32 cellular contexts compared by ENCODE assay signal in genomic region chr3:173796865-173797264, GRCh38.
"Had no signal": no experiment of that assay in that cellular context is flagged by ENCODE, and none has a peak within 500 bp of the region (broad histone marks: within the 10 kb centered on the region; RNA-seq: fewer than 3 reads in every experiment).

No MANE protein-coding gene starts in this region.

- H2AFZ ChIP-seq: hepatocyte had no signal

- H3K4me1 ChIP-seq: ascending aorta, spleen, uterus had no signal

- H3K9me3 Mint-ChIP-seq: activated CD4-positive, alpha-beta T cell treated with anti-CD3 and anti-CD28 coated beads, Interleukin-2, amount 10 ng/mL, durations not matched to agents 24 days and 14 days; activated naive CD4-positive, alpha-beta T cell treated with anti-CD3 and anti-CD28 coated beads, Interleukin-2, amount 10 ng/mL, durations not matched to agents 7 days and 5 days; activated naive CD8-positive, alpha-beta T cell treated with anti-CD3 and anti-CD28 coated beads, Interleukin-2, amount 10 ng/mL, durations not matched to agents 7 days and 5 days; activated T-helper 1 cell treated with anti-CD3 and anti-CD28 coated beads, Interleukin-12 subunit alpha, Interleukin-12 subunit beta, Interleukin-2, Interleukin-4 antibody, amounts not matched to agents 30 ng/mL and 10 ng/mL and 1 ng/mL, durations not matched to agents 14 hours and 24 hours and 36 hours; neural crest cell; type B pancreatic cell had no signal

- DNase-seq: activated CD4-positive, alpha-beta memory T cell treated with anti-CD3 and anti-CD28 coated beads for 36 hours; activated CD4-positive, alpha-beta T cell treated with anti-CD3 and anti-CD28 coated beads, Interleukin-2, amount 10 ng/mL, durations not matched to agents 24 days and 14 days; activated CD4-positive, CD25-positive, alpha-beta regulatory T cell treated with anti-CD3 and anti-CD28 coated beads, Interleukin-2, amount 50 U/mL, for 72 hours; activated CD8-positive, alpha-beta memory T cell treated with anti-CD3 and anti-CD28 coated beads, Interleukin-2, amount 50 U/mL, for 4 hours; activated effector memory CD4-positive, alpha-beta T cell treated with anti-CD3 and anti-CD28 coated beads, Interleukin-2, amount 50 U/mL, for 16 hours; activated naive CD4-positive, alpha-beta T cell treated with anti-CD3 and anti-CD28 coated beads, Interleukin-2, amount 10 ng/mL, durations not matched to agents 7 days and 5 days; activated naive CD8-positive, alpha-beta T cell treated with anti-CD3 and anti-CD28 coated beads, Interleukin-2, amount 10 ng/mL, durations not matched to agents 7 days and 5 days; activated T-cell treated with anti-CD3 and anti-CD28 coated beads, Interleukin-2, amount 50 U/mL, for 1 hour; brain microvascular endothelial cell; caudate nucleus; cortex of kidney; effector memory CD8-positive, alpha-beta T cell; foreskin melanocyte; left cardiac atrium; mammary epithelial cell; midbrain; naive thymus-derived CD4-positive, alpha-beta T cell; occipital lobe; right cardiac atrium; spleen; T-helper 17 cell; T1000; uterus; WERI-Rb-1 had no signal

- H3K36me3 ChIP-seq: ascending aorta, brain microvascular endothelial cell, spleen, thoracic aorta, uterus, WERI-Rb-1 had no signal

- H3K4me3 Mint-ChIP-seq: activated CD4-positive, alpha-beta memory T cell treated with anti-CD3 and anti-CD28 coated beads for 36 hours; activated CD4-positive, alpha-beta T cell treated with anti-CD3 and anti-CD28 coated beads, Interleukin-2, amount 10 ng/mL, durations not matched to agents 24 days and 14 days; activated naive CD4-positive, alpha-beta T cell treated with anti-CD3 and anti-CD28 coated beads, Interleukin-2, amount 10 ng/mL, durations not matched to agents 7 days and 5 days; activated naive CD8-positive, alpha-beta T cell treated with anti-CD3 and anti-CD28 coated beads, Interleukin-2, amount 10 ng/mL, durations not matched to agents 7 days and 5 days; activated T-helper 1 cell treated with anti-CD3 and anti-CD28 coated beads, Interleukin-12 subunit alpha, Interleukin-12 subunit beta, Interleukin-2, Interleukin-4 antibody, amounts not matched to agents 30 ng/mL and 10 ng/mL and 1 ng/mL, durations not matched to agents 14 hours and 24 hours and 36 hours; effector memory CD8-positive, alpha-beta T cell; naive thymus-derived CD4-positive, alpha-beta T cell; neural crest cell; stimulated activated naive CD8-positive, alpha-beta T cell treated with anti-CD3 and anti-CD28 coated beads, Interleukin-15, Interleukin-2, amounts not matched to agents 100 ng/mL and 50 ng/mL, for 24 hours; T-helper 17 cell; type B pancreatic cell had no signal

- H3K27me3 Mint-ChIP-seq: activated CD4-positive, alpha-beta memory T cell treated with anti-CD3 and anti-CD28 coated beads for 36 hours; activated CD4-positive, alpha-beta T cell treated with anti-CD3 and anti-CD28 coated beads, Interleukin-2, amount 10 ng/mL, durations not matched to agents 24 days and 14 days; activated naive CD4-positive, alpha-beta T cell treated with anti-CD3 and anti-CD28 coated beads, Interleukin-2, amount 10 ng/mL, durations not matched to agents 7 days and 5 days; activated naive CD8-positive, alpha-beta T cell treated with anti-CD3 and anti-CD28 coated beads, Interleukin-2, amount 10 ng/mL, durations not matched to agents 7 days and 5 days; effector memory CD8-positive, alpha-beta T cell; naive thymus-derived CD4-positive, alpha-beta T cell; stimulated activated naive CD8-positive, alpha-beta T cell treated with anti-CD3 and anti-CD28 coated beads, Interleukin-15, Interleukin-2, amounts not matched to agents 100 ng/mL and 50 ng/mL, for 24 hours; T-helper 17 cell had no signal

- H3K9me3 ChIP-seq: ascending aorta, spleen, thoracic aorta, uterus had no signal

- ATAC-seq: effector memory CD8-positive, alpha-beta T cell; esophagus mucosa; left cardiac atrium; naive thymus-derived CD4-positive, alpha-beta T cell; right cardiac atrium; T-helper 17 cell had no signal

- H3K79me2 ChIP-seq: hepatocyte had no signal

- H3K4me3 ChIP-seq: ascending aorta, hepatocyte, spleen, thoracic aorta, uterus had no signal

- H3K27ac ChIP-seq: ascending aorta, brain microvascular endothelial cell, hepatocyte, spleen, thoracic aorta, uterus, WERI-Rb-1 had no signal

- H3K36me3 Mint-ChIP-seq: activated CD4-positive, alpha-beta memory T cell treated with anti-CD3 and anti-CD28 coated beads for 36 hours; activated naive CD4-positive, alpha-beta T cell treated with anti-CD3 and anti-CD28 coated beads, Interleukin-2, amount 10 ng/mL, durations not matched to agents 7 days and 5 days; activated naive CD8-positive, alpha-beta T cell treated with anti-CD3 and anti-CD28 coated beads, Interleukin-2, amount 10 ng/mL, durations not matched to agents 7 days and 5 days; naive thymus-derived CD4-positive, alpha-beta T cell; type B pancreatic cell had no signal

- H3K4me1 Mint-ChIP-seq: activated CD4-positive, alpha-beta T cell treated with anti-CD3 and anti-CD28 coated beads, Interleukin-2, amount 10 ng/mL, durations not matched to agents 24 days and 14 days; activated naive CD4-positive, alpha-beta T cell treated with anti-CD3 and anti-CD28 coated beads, Interleukin-2, amount 10 ng/mL, durations not matched to agents 7 days and 5 days; activated naive CD8-positive, alpha-beta T cell treated with anti-CD3 and anti-CD28 coated beads, Interleukin-2, amount 10 ng/mL, durations not matched to agents 7 days and 5 days; naive thymus-derived CD4-positive, alpha-beta T cell; T-helper 17 cell had no signal

- H3K27me3 ChIP-seq: ascending aorta, brain microvascular endothelial cell, hepatocyte, spleen, uterus had no signal

- H3K27ac Mint-ChIP-seq: activated CD4-positive, alpha-beta memory T cell treated with anti-CD3 and anti-CD28 coated beads for 36 hours; activated CD4-positive, alpha-beta T cell treated with anti-CD3 and anti-CD28 coated beads, Interleukin-2, amount 10 ng/mL, durations not matched to agents 24 days and 14 days; activated naive CD4-positive, alpha-beta T cell treated with anti-CD3 and anti-CD28 coated beads, Interleukin-2, amount 10 ng/mL, durations not matched to agents 7 days and 5 days; activated naive CD8-positive, alpha-beta T cell treated with anti-CD3 and anti-CD28 coated beads, Interleukin-2, amount 10 ng/mL, durations not matched to agents 7 days and 5 days; activated T-helper 1 cell treated with anti-CD3 and anti-CD28 coated beads, Interleukin-12 subunit alpha, Interleukin-12 subunit beta, Interleukin-2, Interleukin-4 antibody, amounts not matched to agents 30 ng/mL and 10 ng/mL and 1 ng/mL, durations not matched to agents 14 hours and 24 hours and 36 hours; effector memory CD8-positive, alpha-beta T cell; naive thymus-derived CD4-positive, alpha-beta T cell; stimulated activated naive CD8-positive, alpha-beta T cell treated with anti-CD3 and anti-CD28 coated beads, Interleukin-15, Interleukin-2, amounts not matched to agents 100 ng/mL and 50 ng/mL, for 24 hours; T-helper 17 cell; type B pancreatic cell had no signal

- H3K4me2 ChIP-seq: hepatocyte had no signal
